In the genomic region with DNA sequence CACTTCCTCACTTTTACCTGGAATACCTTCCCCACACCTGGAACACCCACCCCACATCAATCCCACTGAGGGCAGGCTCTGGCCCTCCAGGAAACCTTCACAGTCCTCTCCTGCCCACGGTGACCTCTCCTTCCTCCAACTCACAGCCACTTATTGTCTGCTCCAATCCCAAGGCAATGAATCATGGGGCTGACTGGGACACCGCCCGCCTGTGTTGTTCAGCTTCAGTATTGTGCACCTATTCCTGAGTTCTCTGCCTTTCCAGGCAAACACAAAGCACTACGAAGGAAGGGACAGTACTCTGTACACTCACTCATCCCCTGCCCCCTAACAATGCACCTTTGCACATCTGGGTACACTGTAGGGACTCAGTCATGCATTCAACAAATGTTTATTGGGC, we compare ENCODE assay signal across 2 cellular contexts.
TF ChIP-seq lines count a peak whose summit lies in the region.

No MANE protein-coding gene starts in this region.

TF ChIP-seq in WTC11, 78 proteins besides CTCF, POLR2A, EP300 and RAD21:
- TF ChIP-seq, protein P1, sequence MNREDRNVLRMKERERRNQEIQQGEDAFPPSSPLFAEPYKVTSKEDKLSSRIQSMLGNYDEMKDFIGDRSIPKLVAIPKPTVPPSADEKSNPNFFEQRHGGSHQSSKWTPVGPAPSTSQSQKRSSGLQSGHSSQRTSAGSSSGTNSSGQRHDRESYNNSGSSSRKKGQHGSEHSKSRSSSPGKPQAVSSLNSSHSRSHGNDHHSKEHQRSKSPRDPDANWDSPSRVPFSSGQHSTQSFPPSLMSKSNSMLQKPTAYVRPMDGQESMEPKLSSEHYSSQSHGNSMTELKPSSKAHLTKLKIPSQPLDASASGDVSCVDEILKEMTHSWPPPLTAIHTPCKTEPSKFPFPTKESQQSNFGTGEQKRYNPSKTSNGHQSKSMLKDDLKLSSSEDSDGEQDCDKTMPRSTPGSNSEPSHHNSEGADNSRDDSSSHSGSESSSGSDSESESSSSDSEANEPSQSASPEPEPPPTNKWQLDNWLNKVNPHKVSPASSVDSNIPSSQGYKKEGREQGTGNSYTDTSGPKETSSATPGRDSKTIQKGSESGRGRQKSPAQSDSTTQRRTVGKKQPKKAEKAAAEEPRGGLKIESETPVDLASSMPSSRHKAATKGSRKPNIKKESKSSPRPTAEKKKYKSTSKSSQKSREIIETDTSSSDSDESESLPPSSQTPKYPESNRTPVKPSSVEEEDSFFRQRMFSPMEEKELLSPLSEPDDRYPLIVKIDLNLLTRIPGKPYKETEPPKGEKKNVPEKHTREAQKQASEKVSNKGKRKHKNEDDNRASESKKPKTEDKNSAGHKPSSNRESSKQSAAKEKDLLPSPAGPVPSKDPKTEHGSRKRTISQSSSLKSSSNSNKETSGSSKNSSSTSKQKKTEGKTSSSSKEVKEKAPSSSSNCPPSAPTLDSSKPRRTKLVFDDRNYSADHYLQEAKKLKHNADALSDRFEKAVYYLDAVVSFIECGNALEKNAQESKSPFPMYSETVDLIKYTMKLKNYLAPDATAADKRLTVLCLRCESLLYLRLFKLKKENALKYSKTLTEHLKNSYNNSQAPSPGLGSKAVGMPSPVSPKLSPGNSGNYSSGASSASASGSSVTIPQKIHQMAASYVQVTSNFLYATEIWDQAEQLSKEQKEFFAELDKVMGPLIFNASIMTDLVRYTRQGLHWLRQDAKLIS (CRISPR knock-in tag; IDR thresholded peaks at IDR 0.05; ENCODE audit: borderline replicate concordance): no peak
- TF ChIP-seq FOXK1 (CRISPR knock-in tag; IDR thresholded peaks at IDR 0.05) (no peak), JUN (CRISPR knock-in tag; IDR thresholded peaks at IDR 0.05) (no peak), ZNF232 (CRISPR knock-in tag; IDR thresholded peaks at IDR 0.05) (no peak), ESRRA (CRISPR knock-in tag; IDR thresholded peaks at IDR 0.05; ENCODE audit: borderline replicate concordance) (no peak), ZBTB21 (CRISPR knock-in tag; IDR thresholded peaks at IDR 0.05; ENCODE audit: borderline replicate concordance) (no peak), IRF2 (CRISPR knock-in tag; IDR thresholded peaks at IDR 0.05; ENCODE audit: borderline replicate concordance, low read depth) (no peak), MXD4 (CRISPR knock-in tag; IDR thresholded peaks at IDR 0.05; ENCODE audit: borderline replicate concordance) (no peak), NR2C2 (CRISPR knock-in tag; IDR thresholded peaks at IDR 0.05) (no peak), ZNF423 (CRISPR knock-in tag; IDR thresholded peaks at IDR 0.05) (no peak), ZNF121 (CRISPR knock-in tag; IDR thresholded peaks at IDR 0.05) (no peak), GTF2I (CRISPR knock-in tag; conservative IDR thresholded peaks at IDR 0.05) (no peak), JAZF1 (CRISPR knock-in tag; IDR thresholded peaks at IDR 0.05) (no peak), MLX (CRISPR knock-in tag; IDR thresholded peaks at IDR 0.05) (no peak), TEAD1 (CRISPR knock-in tag; IDR thresholded peaks at IDR 0.05) (no peak)
- TF ChIP-seq, protein P2, sequence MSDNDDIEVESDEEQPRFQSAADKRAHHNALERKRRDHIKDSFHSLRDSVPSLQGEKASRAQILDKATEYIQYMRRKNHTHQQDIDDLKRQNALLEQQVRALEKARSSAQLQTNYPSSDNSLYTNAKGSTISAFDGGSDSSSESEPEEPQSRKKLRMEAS (CRISPR knock-in tag; IDR thresholded peaks at IDR 0.05): no peak
- TF ChIP-seq, protein P3, sequence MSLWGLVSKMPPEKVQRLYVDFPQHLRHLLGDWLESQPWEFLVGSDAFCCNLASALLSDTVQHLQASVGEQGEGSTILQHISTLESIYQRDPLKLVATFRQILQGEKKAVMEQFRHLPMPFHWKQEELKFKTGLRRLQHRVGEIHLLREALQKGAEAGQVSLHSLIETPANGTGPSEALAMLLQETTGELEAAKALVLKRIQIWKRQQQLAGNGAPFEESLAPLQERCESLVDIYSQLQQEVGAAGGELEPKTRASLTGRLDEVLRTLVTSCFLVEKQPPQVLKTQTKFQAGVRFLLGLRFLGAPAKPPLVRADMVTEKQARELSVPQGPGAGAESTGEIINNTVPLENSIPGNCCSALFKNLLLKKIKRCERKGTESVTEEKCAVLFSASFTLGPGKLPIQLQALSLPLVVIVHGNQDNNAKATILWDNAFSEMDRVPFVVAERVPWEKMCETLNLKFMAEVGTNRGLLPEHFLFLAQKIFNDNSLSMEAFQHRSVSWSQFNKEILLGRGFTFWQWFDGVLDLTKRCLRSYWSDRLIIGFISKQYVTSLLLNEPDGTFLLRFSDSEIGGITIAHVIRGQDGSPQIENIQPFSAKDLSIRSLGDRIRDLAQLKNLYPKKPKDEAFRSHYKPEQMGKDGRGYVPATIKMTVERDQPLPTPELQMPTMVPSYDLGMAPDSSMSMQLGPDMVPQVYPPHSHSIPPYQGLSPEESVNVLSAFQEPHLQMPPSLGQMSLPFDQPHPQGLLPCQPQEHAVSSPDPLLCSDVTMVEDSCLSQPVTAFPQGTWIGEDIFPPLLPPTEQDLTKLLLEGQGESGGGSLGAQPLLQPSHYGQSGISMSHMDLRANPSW (CRISPR knock-in tag; conservative IDR thresholded peaks at IDR 0.05; ENCODE audit: low read depth): no peak

TF ChIP-seq in SK-N-SH, 30 proteins besides CTCF, POLR2A, EP300 and RAD21:
- TF ChIP-seq FOSL2 (IDR thresholded peaks at IDR 0.05; ENCODE audit: borderline replicate concordance, low read depth): no peak
